Comparison of ENCODE assay signal across 1 cellular context in genomic region chr9:120711841-120712538, GRCh38.
TF ChIP-seq lines count a peak whose summit lies in the region.

No MANE protein-coding gene starts in this region.

TF ChIP-seq in H1, 55 proteins besides CTCF, POLR2A, EP300 and RAD21 (continued from another document):
- TF ChIP-seq ZNF274 (IDR thresholded peaks at IDR 0.05; ENCODE audit: borderline replicate concordance, extremely low read depth, low read length) = no peak
- no peak for TF ChIP-seq SIN3A (conservative IDR thresholded peaks at IDR 0.05 in 1 of 2, IDR thresholded peaks at IDR 0.05 in 1 of 2; ENCODE audit: low read depth in 1 of 2, low read length in 2 of 2)
- no peak for TF ChIP-seq RFX5 (IDR thresholded peaks at IDR 0.05; ENCODE audit: borderline replicate concordance, low read depth, low read length)
- no peak for TF ChIP-seq SP2 (IDR thresholded peaks at IDR 0.05; ENCODE audit: low read length)
- TF ChIP-seq KDM1A (IDR thresholded peaks at IDR 0.05; ENCODE audit: borderline replicate concordance, low read length) = no peak
- no peak for TF ChIP-seq POU5F1 (IDR thresholded peaks at IDR 0.05; ENCODE audit: low read depth, low read length)
- TF ChIP-seq BCL11A (IDR thresholded peaks at IDR 0.05; ENCODE audit: low read depth in 2 of 2, low read length in 2 of 2) = no peak
- no peak for TF ChIP-seq TCF12 (IDR thresholded peaks at IDR 0.05; ENCODE audit: low read depth, low read length)
- no peak for TF ChIP-seq GABPA (IDR thresholded peaks at IDR 0.05; ENCODE audit: borderline replicate concordance, insufficient read depth, low read length)
